10 cellular contexts compared by ENCODE assay signal in genomic region chr22:17945851-17946690, GRCh38.
DNase-seq lines count a peak whose midpoint lies in the region; ATAC-seq, FAIRE-seq and TF ChIP-seq lines count a peak whose summit lies in the region.
"Had no signal": no experiment of that assay in that cellular context is flagged by ENCODE, and none has a peak within 500 bp of the region (broad histone marks: within the 10 kb centered on the region; RNA-seq: fewer than 3 reads in every experiment).

No MANE protein-coding gene starts in this region.

- CTCF ChIA-PET in HEK293 (lab: Yijun Ruan, JAX) = interaction anchor here (0.7 to 1.2 kb wide), 4 partner anchors 25 to 469 kb away, joined by 3 to 4 read pairs (median 3); no protein-coding TSS in a partner anchor
- CTCF ChIA-PET in GM12878 (lab: Yijun Ruan, JAX) = interaction anchor here (1.1 to 1.9 kb wide), 2 partner anchors 116 to 130 kb away, joined by 3 to 5 read pairs; no protein-coding TSS in a partner anchor

- H3K4me1 ChIP-seq in BE2C (peaks cover 46% of the 10 kb centered on the region), HEK293 (ENCODE audit: control insufficient read depth, insufficient read depth, low read length) (peaks cover 22% of the 10 kb centered on the region), GM12878 (ENCODE audit: control insufficient read depth, insufficient read depth, low read length) (peaks cover 25% of the 10 kb centered on the region)

- H3K36me3 Mint-ChIP-seq in naive B cell = peaks cover 0 to 5% of the 10 kb centered on the region in 2 donors

- TF ChIP-seq CTCF in BE2C (IDR thresholded peaks at IDR 0.05; ENCODE audit: low read depth, low read length) (peak; percentile 7; the same call in 1 of the 2 replicates), HEK293 (tag by site-specific recombination; IDR thresholded peaks at IDR 0.05) (no peak), GM12878 (IDR thresholded peaks at IDR 0.05 in 2 of 3, conservative IDR thresholded peaks at IDR 0.05 in 1 of 3; ENCODE audit: control insufficient read depth in 2 of 3, extremely low read depth in 1 of 3, insufficient read depth in 1 of 3, low read depth in 3 of 3, low read length in 3 of 3) (peak in 2 of 3 experiments; percentile 23 to 25; a peak in 2 of 6 replicates)

- H3K27me3 Mint-ChIP-seq in naive B cell = no peaks in the 10 kb centered on the region

- BruUV-seq in GM12878 (replicated peaks; lab: Mats Ljungman, UMichigan) = no TSS peak

- peak overlapping the region; percentile 90 for H3K4me2 ChIP-seq in GM12878 (ENCODE audit: control insufficient read depth, insufficient read depth)

- peak overlapping the region in 5 of 6 donors; percentile 50 to 82 (median 71) for H3K27ac Mint-ChIP-seq in naive B cell

- SMC1A ChIA-PET in GM12878 (lab: Charles Lee; ENCODE audit: uncharacterized antibody, unreplicated experiment) = interaction anchor here (0.9 to 1.1 kb wide), 2 partner anchors 51 to 54 kb away, joined by 3 read pairs; no protein-coding TSS in a partner anchor

- 0 out of 2 replicates have a peak, but pooled peaks have one; percentile 36 for TF ChIP-seq POLR2A in GM12878 (IDR thresholded peaks at IDR 0.05; ENCODE audit: low read depth, low read length)

- H3K79me2 ChIP-seq in GM12878 (ENCODE audit: control insufficient read depth, insufficient read depth, low read length) = peaks cover 17% of the 10 kb centered on the region

- peak overlapping the region; percentile 8 to 80 (median 68) for H3K4me3 Mint-ChIP-seq in naive B cell

- POLR2A ChIA-PET in HEK293 (lab: Yijun Ruan, JAX) (no interaction called here), GM12878 (lab: Charles Lee) (interaction anchor here (0.5 kb wide), 1 partner anchor 36 kb away, joined by 3 read pairs; no protein-coding TSS in a partner anchor)

- DNase-seq in BE2C (no peak), GM12878 (ENCODE audit: low read depth, low spot score) (no peak), naive B cell (no peak), DMS53 treated with DMSO at 0.1 percent for 48 hours (lab: John Stamatoyannopoulos, UW; ENCODE audit: unreplicated experiment) (no peak)
- no peak for DNase-seq in stimulated activated CD4-positive, alpha-beta T cell treated with anti-CD3 and anti-CD28 coated beads, Interleukin-4, amount 100 ng/mL, for 24 hours
- no peak for DNase-seq in activated CD8-positive, alpha-beta memory T cell treated with anti-CD3 and anti-CD28 coated beads, Interleukin-2, amount 50 U/mL, for 4 hours
- DNase-seq: Peyer's patch; stimulated activated naive CD4-positive, alpha-beta T cell treated with Interleukin-2 at 50 U/mL for 16 hours had no signal

- no peak overlapping the region for H3K4me3 ChIP-seq in BE2C (ENCODE audit: low read depth, low read length)
- no peak overlapping the region for H3K4me3 ChIP-seq in HEK293 (ENCODE audit: low read depth, low read length)
- peak overlapping the region; percentile 5; the same call in 1 of the 2 replicates for H3K4me3 ChIP-seq in GM12878
- H3K4me3 ChIP-seq: Peyer's patch had no signal

- no peaks in the 10 kb centered on the region for H3K27me3 ChIP-seq in BE2C
- H3K27me3 ChIP-seq in GM12878 (replicated peaks in 1 of 2; ENCODE audit: control insufficient read depth in 2 of 2, insufficient read depth in 2 of 2, low read length in 1 of 2) = no peaks in the 10 kb centered on the region
- H3K27me3 ChIP-seq: Peyer's patch had no signal

- RAD21 ChIA-PET in GM12878 (lab: Charles Lee; ENCODE audit: unreplicated experiment) = interaction anchor here (1.3 kb wide), 1 partner anchor 115 kb away, joined by 3 read pairs; no protein-coding TSS in a partner anchor

- no peak for TF ChIP-seq EP300 in GM12878 (IDR thresholded peaks at IDR 0.05; ENCODE audit: borderline replicate concordance in 1 of 2, control insufficient read depth in 1 of 2, low read depth in 2 of 2, low read length in 2 of 2)

- in situ Hi-C loops in GM12878 (cut with MboI) = no loop called here

- peak; percentile 78 for FAIRE-seq in GM12878 (lab: Jason Lieb, UNC)

- peak overlapping the region; percentile 40; the same call in 1 of the 2 replicates for H3K9ac ChIP-seq in GM12878 (ENCODE audit: control insufficient read depth, insufficient read depth, low read length)

- H3K9me3 ChIP-seq in BE2C (no peaks in the 10 kb centered on the region), HEK293 (ENCODE audit: control insufficient read depth, insufficient read depth, low read depth, low read length) (no peaks in the 10 kb centered on the region), GM12878 (replicated peaks; ENCODE audit: control insufficient read depth, insufficient read depth, low read length) (no peaks in the 10 kb centered on the region)
- H3K9me3 ChIP-seq: Peyer's patch had no signal

- H3K27ac ChIP-seq in HEK293 (ENCODE audit: extremely low read depth, low read depth, low read length) (no peak overlapping the region), GM12878 (ENCODE audit: control insufficient read depth, insufficient read depth) (peak overlapping the region; percentile 75)
- H3K27ac ChIP-seq: Peyer's patch had no signal

- peak; percentile 39; the same call in 1 of the 2 replicates for TF ChIP-seq RAD21 in GM12878 (IDR thresholded peaks at IDR 0.05; ENCODE audit: insufficient read depth, low read depth, low read length)

- peak; percentile 76 for ATAC-seq in GM12878
- ATAC-seq in naive B cell (ENCODE audit: low read depth in 2 of 2) = peak; percentile 59 to 60
- no peak for ATAC-seq in GM19328 (IDR thresholded peaks at IDR 0.05; ENCODE audit: unreplicated experiment)

- peaks cover 8% of the 10 kb centered on the region for H4K20me1 ChIP-seq in GM12878 (ENCODE audit: control insufficient read depth, insufficient read depth)

- H3K4me1 Mint-ChIP-seq in naive B cell = peaks cover 89 to 97% (median 92%) of the 10 kb centered on the region in 3 donors

- no peaks in the 10 kb centered on the region; the same call in 1 of the 2 replicates for H3K36me3 ChIP-seq in BE2C
- no peaks in the 10 kb centered on the region; a peak in 1 of 3 replicates for H3K36me3 ChIP-seq in HEK293 (ENCODE audit: control insufficient read depth in 2 of 2, insufficient read depth in 1 of 2, low read length in 2 of 2)
- H3K36me3 ChIP-seq in GM12878 (ENCODE audit: control insufficient read depth in 2 of 2, insufficient read depth in 2 of 2, low read length in 1 of 2) = peaks cover 0 to 6% of the 10 kb centered on the region in 2 experiments; a peak in 2 of 4 replicates
- H3K36me3 ChIP-seq: Peyer's patch had no signal

- H2AFZ ChIP-seq in GM12878 (ENCODE audit: control insufficient read depth, low read depth, low read length) = no peak overlapping the region

- intact Hi-C loops in GM12878 (cut with micrococcal nuclease; ENCODE audit: unreplicated experiment) = no loop called here

- no peaks in the 10 kb centered on the region for H3K9me3 Mint-ChIP-seq in naive B cell

- WGBS in GM12878 (ENCODE audit: insufficient coverage, insufficient replicate concordance, low lambda C conversion rate, missing lambda C conversion rate) = 57% methylated on average over 16 of the region's 16 CpGs

TF ChIP-seq in HEK293, 187 proteins besides CTCF, POLR2A, EP300 and RAD21 (continues in another document):
- TF ChIP-seq ZBTB44 (tag by site-specific recombination; IDR thresholded peaks at IDR 0.05) = peak; percentile 41; the same call in 1 of the 2 replicates
- TF ChIP-seq, protein P1, sequence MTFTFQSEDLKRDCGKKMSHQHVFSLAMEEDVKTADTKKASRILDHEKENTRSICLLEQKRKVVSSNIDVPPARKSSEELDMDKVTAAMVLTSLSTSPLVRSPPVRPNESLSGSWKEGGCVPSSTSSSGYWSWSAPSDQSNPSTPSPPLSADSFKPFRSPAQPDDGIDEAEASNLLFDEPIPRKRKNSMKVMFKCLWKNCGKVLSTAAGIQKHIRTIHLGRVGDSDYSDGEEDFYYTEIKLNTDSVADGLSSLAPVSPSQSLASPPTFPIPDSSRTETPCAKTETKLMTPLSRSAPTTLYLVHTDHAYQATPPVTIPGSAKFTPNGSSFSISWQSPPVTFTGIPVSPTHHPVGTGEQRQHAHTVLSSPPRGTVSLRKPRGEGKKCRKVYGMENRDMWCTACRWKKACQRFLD (tag by site-specific recombination; IDR thresholded peaks at IDR 0.05) = no peak

TF ChIP-seq in GM12878, 131 proteins besides CTCF, POLR2A, EP300 and RAD21 (continues in another document):
- TF ChIP-seq CHD2 (IDR thresholded peaks at IDR 0.05; ENCODE audit: borderline replicate concordance, low read depth, low read length) (no peak), SIX5 (IDR thresholded peaks at IDR 0.05; ENCODE audit: low read depth, low read length, severe bottlenecking) (no peak), NBN (IDR thresholded peaks at IDR 0.05) (no peak), MEF2A (IDR thresholded peaks at IDR 0.05; ENCODE audit: insufficient read depth, low read depth, low read length) (no peak)
- TF ChIP-seq, protein P2, sequence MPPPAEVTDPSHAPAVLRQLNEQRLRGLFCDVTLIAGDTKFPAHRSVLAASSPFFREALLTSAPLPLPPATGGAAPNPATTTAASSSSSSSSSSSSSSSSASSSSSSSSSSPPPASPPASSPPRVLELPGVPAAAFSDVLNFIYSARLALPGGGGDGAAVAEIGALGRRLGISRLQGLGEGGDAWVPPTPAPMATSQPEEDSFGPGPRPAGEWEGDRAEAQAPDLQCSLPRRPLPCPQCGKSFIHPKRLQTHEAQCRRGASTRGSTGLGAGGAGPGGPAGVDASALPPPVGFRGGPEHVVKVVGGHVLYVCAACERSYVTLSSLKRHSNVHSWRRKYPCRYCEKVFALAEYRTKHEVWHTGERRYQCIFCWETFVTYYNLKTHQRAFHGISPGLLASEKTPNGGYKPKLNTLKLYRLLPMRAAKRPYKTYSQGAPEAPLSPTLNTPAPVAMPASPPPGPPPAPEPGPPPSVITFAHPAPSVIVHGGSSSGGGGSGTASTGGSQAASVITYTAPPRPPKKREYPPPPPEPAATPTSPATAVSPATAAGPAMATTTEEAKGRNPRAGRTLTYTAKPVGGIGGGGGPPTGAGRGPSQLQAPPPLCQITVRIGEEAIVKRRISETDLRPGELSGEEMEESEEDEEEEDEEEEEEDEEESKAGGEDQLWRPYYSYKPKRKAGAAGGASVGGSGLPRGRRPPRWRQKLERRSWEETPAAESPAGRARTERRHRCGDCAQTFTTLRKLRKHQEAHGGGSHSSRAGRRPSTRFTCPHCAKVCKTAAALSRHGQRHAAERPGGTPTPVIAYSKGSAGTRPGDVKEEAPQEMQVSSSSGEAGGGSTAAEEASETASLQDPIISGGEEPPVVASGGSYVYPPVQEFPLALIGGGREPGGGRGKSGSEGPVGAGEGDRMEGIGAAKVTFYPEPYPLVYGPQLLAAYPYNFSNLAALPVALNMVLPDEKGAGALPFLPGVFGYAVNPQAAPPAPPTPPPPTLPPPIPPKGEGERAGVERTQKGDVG (CRISPR knock-in tag; IDR thresholded peaks at IDR 0.05) = no peak
